1 cellular context compared by ENCODE assay signal in the genomic region with DNA sequence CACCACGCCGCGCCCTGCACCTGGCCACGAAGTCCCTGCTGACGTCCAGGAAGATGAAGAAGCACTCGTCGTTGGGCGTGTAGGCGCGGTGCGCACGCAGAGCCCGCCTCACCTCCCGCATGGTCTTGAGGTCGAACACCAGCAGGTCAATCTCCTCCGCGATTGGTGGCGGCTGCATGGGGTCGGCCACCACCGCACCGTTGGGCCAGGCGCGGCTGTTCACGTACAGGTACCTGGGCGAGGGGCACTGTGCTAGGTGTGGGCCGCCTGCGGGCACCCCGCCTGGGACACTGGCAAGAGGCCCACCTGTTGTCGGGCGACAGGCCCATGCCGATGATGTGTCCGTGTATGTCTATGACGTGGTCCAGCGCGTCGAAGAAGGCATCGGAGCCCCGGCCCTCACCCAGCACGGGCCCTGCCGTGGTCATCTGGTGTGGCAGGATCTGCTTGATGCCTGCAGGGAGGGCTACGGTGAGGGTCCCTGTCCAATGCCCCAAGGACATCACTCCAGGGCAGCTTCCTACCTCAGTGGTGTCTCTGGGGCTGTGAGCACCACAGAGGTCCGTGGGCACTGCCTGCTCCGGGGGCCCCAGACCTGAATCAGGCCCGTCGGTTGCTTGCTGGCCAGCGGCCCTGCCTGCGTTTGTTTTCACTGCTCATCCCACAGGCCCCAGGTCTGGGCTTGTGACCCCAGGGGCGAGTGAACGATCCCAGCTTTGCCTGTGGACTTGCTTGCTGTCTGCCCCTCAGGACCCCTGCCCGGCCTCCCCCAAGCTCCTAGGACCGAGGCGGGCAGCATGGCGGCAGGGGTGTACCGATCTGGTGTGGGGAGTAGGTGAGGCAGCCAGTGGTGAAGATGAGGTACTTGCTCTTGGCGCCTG.
TF ChIP-seq lines count a peak whose summit lies in the region.

No MANE protein-coding gene starts in this region.

TF ChIP-seq in GM23338, 12 proteins besides CTCF, POLR2A, EP300 and RAD21 (continued from another document):
- TF ChIP-seq STAT1 (IDR thresholded peaks at IDR 0.05; ENCODE audit: unreplicated experiment): no peak
- TF ChIP-seq, protein P1, sequence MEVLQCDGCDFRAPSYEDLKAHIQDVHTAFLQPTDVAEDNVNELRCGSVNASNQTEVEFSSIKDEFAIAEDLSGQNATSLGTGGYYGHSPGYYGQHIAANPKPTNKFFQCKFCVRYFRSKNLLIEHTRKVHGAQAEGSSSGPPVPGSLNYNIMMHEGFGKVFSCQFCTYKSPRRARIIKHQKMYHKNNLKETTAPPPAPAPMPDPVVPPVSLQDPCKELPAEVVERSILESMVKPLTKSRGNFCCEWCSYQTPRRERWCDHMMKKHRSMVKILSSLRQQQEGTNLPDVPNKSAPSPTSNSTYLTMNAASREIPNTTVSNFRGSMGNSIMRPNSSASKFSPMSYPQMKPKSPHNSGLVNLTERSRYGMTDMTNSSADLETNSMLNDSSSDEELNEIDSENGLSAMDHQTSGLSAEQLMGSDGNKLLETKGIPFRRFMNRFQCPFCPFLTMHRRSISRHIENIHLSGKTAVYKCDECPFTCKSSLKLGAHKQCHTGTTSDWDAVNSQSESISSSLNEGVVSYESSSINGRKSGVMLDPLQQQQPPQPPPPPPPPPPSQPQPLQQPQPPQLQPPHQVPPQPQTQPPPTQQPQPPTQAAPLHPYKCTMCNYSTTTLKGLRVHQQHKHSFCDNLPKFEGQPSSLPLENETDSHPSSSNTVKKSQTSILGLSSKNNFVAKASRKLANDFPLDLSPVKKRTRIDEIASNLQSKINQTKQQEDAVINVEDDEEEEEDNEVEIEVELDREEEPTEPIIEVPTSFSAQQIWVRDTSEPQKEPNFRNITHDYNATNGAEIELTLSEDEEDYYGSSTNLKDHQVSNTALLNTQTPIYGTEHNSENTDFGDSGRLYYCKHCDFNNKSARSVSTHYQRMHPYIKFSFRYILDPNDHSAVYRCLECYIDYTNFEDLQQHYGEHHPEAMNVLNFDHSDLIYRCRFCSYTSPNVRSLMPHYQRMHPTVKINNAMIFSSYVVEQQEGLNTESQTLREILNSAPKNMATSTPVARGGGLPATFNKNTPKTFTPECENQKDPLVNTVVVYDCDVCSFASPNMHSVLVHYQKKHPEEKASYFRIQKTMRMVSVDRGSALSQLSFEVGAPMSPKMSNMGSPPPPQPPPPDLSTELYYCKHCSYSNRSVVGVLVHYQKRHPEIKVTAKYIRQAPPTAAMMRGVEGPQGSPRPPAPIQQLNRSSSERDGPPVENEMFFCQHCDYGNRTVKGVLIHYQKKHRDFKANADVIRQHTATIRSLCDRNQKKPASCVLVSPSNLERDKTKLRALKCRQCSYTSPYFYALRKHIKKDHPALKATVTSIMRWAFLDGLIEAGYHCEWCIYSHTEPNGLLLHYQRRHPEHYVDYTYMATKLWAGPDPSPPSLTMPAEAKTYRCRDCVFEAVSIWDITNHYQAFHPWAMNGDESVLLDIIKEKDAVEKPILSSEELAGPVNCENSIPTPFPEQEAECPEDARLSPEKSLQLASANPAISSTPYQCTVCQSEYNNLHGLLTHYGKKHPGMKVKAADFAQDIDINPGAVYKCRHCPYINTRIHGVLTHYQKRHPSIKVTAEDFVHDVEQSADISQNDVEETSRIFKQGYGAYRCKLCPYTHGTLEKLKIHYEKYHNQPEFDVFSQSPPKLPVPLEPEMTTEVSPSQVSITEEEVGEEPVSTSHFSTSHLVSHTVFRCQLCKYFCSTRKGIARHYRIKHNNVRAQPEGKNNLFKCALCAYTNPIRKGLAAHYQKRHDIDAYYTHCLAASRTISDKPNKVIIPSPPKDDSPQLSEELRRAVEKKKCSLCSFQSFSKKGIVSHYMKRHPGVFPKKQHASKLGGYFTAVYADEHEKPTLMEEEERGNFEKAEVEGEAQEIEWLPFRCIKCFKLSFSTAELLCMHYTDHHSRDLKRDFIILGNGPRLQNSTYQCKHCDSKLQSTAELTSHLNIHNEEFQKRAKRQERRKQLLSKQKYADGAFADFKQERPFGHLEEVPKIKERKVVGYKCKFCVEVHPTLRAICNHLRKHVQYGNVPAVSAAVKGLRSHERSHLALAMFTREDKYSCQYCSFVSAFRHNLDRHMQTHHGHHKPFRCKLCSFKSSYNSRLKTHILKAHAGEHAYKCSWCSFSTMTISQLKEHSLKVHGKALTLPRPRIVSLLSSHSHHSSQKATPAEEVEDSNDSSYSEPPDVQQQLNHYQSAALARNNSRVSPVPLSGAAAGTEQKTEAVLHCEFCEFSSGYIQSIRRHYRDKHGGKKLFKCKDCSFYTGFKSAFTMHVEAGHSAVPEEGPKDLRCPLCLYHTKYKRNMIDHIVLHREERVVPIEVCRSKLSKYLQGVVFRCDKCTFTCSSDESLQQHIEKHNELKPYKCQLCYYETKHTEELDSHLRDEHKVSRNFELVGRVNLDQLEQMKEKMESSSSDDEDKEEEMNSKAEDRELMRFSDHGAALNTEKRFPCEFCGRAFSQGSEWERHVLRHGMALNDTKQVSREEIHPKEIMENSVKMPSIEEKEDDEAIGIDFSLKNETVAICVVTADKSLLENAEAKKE (CRISPR knock-in tag; IDR thresholded peaks at IDR 0.05): no peak
